26 cellular contexts compared by ENCODE assay signal in the genomic region with DNA sequence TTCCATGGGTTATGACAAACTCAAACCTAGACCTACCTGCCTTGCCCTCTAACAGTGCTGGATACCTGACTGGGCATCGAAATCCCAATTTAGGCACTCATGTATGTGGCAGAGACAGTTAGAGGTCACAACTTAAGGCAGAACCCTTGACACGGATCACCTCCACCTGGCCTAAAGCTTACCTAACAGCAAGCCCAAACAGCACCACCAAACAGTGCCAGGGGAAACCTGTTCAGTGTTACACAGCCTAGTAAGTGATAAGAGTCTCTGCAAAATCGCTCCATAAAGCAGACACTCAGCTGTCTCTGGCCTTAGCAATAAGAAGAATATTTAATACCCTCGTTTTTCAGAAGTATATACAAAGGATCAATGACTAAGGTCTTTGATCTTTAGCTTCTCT.
"Had no signal": no experiment of that assay in that cellular context is flagged by ENCODE, and none has a peak within 500 bp of the region (broad histone marks: within the 10 kb centered on the region; RNA-seq: fewer than 3 reads in every experiment).

No MANE protein-coding gene starts in this region.

- H3K9me3 Mint-ChIP-seq: activated CD4-positive, alpha-beta memory T cell treated with anti-CD3 and anti-CD28 coated beads, Interleukin-2, amount 10 ng/mL, durations not matched to agents 7 days and 5 days; activated CD4-positive, alpha-beta T cell treated with anti-CD3 and anti-CD28 coated beads, Interleukin-2, amount 10 ng/mL, durations not matched to agents 7 days and 5 days; activated naive CD4-positive, alpha-beta T cell treated with anti-CD3 and anti-CD28 coated beads, Interleukin-2, amount 50 U/mL, for 72 hours; activated T-cell treated with anti-CD3 and anti-CD28 coated beads, Interleukin-2, amount 50 U/mL, for 4 hours; activated T-helper 17 cell treated with anti-CD3 and anti-CD28 coated beads, Interleukin-2, amount 50 U/mL, for 72 hours; mesothelial cell of epicardium; naive B cell; nephron progenitor cell; T-helper 1 cell treated with Interleukin-12 subunit alpha and Interleukin-12 subunit beta and Interleukin-4 antibody, amounts not matched to agents 30 μg/mL and 1 μg/mL, for 36 hours; WTC11 had no signal

- H3K9me3 ChIP-seq: esophagus squamous epithelium, neutrophil, ovary, psoas muscle, spleen, suprapubic skin, upper lobe of left lung had no signal

- H3K4me3 Mint-ChIP-seq: activated CD4-positive, alpha-beta memory T cell treated with anti-CD3 and anti-CD28 coated beads, Interleukin-2, amount 10 ng/mL, durations not matched to agents 7 days and 5 days; activated CD4-positive, alpha-beta T cell treated with anti-CD3 and anti-CD28 coated beads, Interleukin-2, amount 10 ng/mL, durations not matched to agents 7 days and 5 days; activated T-cell treated with anti-CD3 and anti-CD28 coated beads, Interleukin-2, amount 50 U/mL, for 4 hours; activated T-helper 17 cell treated with anti-CD3 and anti-CD28 coated beads, Interleukin-2, amount 50 U/mL, for 72 hours; mesothelial cell of epicardium; naive B cell; nephron progenitor cell; T-helper 1 cell treated with Interleukin-12 subunit alpha and Interleukin-12 subunit beta and Interleukin-4 antibody, amounts not matched to agents 30 μg/mL and 1 μg/mL, for 36 hours; WTC11 had no signal

- ATAC-seq: activated naive CD4-positive, alpha-beta T cell treated with anti-CD3 and anti-CD28 coated beads, Interleukin-2, amount 50 U/mL, for 72 hours; activated T-cell treated with anti-CD3 and anti-CD28 coated beads, Interleukin-2, amount 50 U/mL, for 4 hours; activated T-helper 17 cell treated with anti-CD3 and anti-CD28 coated beads, Interleukin-2, amount 50 U/mL, for 72 hours; psoas muscle; WTC11 had no signal

- H3K4me3 ChIP-seq: esophagus squamous epithelium, ovary, psoas muscle, SK-N-MC, spleen, suprapubic skin, upper lobe of left lung had no signal

- H3K36me3 Mint-ChIP-seq: activated naive CD4-positive, alpha-beta T cell treated with anti-CD3 and anti-CD28 coated beads, Interleukin-2, amount 50 U/mL, for 72 hours; naive B cell; WTC11 had no signal

- H3K27ac ChIP-seq: epithelial cell of prostate, esophagus squamous epithelium, neutrophil, ovary, psoas muscle, SK-N-MC, spleen, suprapubic skin, upper lobe of left lung had no signal

- DNase-seq: activated CD4-positive, alpha-beta memory T cell treated with anti-CD3 and anti-CD28 coated beads, Interleukin-2, amount 10 ng/mL, durations not matched to agents 7 days and 5 days; activated CD4-positive, alpha-beta T cell treated with anti-CD3 and anti-CD28 coated beads for 1 hour; activated CD4-positive, alpha-beta T cell treated with anti-CD3 and anti-CD28 coated beads, Interleukin-2, amount 10 ng/mL, durations not matched to agents 7 days and 5 days; activated gamma-delta T cell treated with Interleukin-2 at 50 U/mL for 16 hours; activated T-cell treated with anti-CD3 and anti-CD28 coated beads, Interleukin-2, amount 50 U/mL, for 4 hours; anterior cingulate cortex; esophagus squamous epithelium; foreskin melanocyte; naive B cell; nephron progenitor cell; ovary; psoas muscle; spleen; stimulated activated naive CD4-positive, alpha-beta T cell; SW 1271; T1000; upper lobe of left lung had no signal

- H3K27me3 ChIP-seq: esophagus squamous epithelium, neutrophil, ovary, spleen, suprapubic skin, upper lobe of left lung had no signal

- H3K27me3 Mint-ChIP-seq: activated CD4-positive, alpha-beta memory T cell treated with anti-CD3 and anti-CD28 coated beads, Interleukin-2, amount 10 ng/mL, durations not matched to agents 7 days and 5 days; activated CD4-positive, alpha-beta T cell treated with anti-CD3 and anti-CD28 coated beads, Interleukin-2, amount 10 ng/mL, durations not matched to agents 7 days and 5 days; activated T-helper 17 cell treated with anti-CD3 and anti-CD28 coated beads, Interleukin-2, amount 50 U/mL, for 72 hours; naive B cell had no signal

- H3K36me3 ChIP-seq: neutrophil, ovary, spleen, suprapubic skin, upper lobe of left lung had no signal

- H3K27ac Mint-ChIP-seq: activated CD4-positive, alpha-beta memory T cell treated with anti-CD3 and anti-CD28 coated beads, Interleukin-2, amount 10 ng/mL, durations not matched to agents 7 days and 5 days; activated CD4-positive, alpha-beta T cell treated with anti-CD3 and anti-CD28 coated beads, Interleukin-2, amount 10 ng/mL, durations not matched to agents 7 days and 5 days; activated T-helper 17 cell treated with anti-CD3 and anti-CD28 coated beads, Interleukin-2, amount 50 U/mL, for 72 hours; mesothelial cell of epicardium; T-helper 1 cell treated with Interleukin-12 subunit alpha and Interleukin-12 subunit beta and Interleukin-4 antibody, amounts not matched to agents 30 μg/mL and 1 μg/mL, for 36 hours; WTC11 had no signal
